ENCODE assay signal across 19 cellular contexts in the genomic region with DNA sequence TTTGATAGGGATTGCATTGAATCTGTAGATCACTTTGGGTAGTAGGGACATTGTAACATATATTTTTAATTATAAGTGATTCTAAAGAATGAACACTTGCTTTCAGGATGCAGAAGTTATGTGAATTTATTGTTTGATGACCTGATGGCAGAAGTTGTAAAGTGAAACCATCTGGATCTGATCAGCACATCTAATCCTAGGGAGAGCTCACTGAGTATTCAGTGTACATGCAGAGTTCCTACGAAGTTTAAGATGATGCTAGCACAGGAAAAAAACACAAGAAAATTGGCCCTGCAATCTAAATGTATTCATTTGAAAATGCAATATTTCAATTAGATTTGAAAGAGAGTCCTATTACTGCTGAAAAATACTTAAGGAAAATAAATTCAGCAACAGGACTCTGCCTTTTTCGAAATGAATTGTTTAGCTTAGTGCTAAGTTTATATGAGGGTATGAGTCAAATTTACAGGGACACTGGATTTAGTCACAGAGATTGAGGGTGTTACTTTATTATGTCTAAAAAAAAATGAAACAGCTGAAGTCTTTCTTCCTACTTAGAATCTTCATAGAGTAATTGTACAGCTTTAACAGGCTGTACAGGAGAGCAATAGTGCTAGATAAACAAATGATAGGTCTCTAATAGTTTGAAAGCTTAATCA.
DNase-seq lines count a peak whose midpoint lies in the region; ATAC-seq and TF ChIP-seq lines count a peak whose summit lies in the region.
"Had no signal": no experiment of that assay in that cellular context is flagged by ENCODE, and none has a peak within 500 bp of the region (broad histone marks: within the 10 kb centered on the region; RNA-seq: fewer than 3 reads in every experiment).

No MANE protein-coding gene starts in this region.

- peak; percentile 38 for DNase-seq in AG09309 (ENCODE audit: low read depth)
- peak; percentile 60 for DNase-seq in IMR-90
- peak; percentile 79 for DNase-seq in fibroblast of peridontal ligament (ENCODE audit: extremely low read depth)
- no peak for DNase-seq in AML-193 (lab: John Stamatoyannopoulos, UW)
- no peak for DNase-seq in KBM-7
- DNase-seq in AG08396 (ENCODE audit: low spot score) = no peak
- DNase-seq: Caco-2, KG1, MG63, NCI-H1092, NCI-H146, NCI-H2081, NCI-H510A, NCI-H774, SJCRH30 had no signal

- H3K27ac Mint-ChIP-seq in nephron = peak overlapping the region in 2 of 3 experiments; percentile 52 to 85

- H2BK5ac ChIP-seq in IMR-90 (ENCODE audit: low read depth, low read length, poor library complexity, severe bottlenecking) = peak overlapping the region; percentile 49

- no peaks in the 10 kb centered on the region for H3K27me3 ChIP-seq in IMR-90 (ENCODE audit: control insufficient read depth, insufficient read depth, low read length)
- H3K27me3 ChIP-seq: MG63, SJCRH30 had no signal

- H2BK120ac ChIP-seq in IMR-90 (ENCODE audit: low read depth, low read length) = no peak overlapping the region

- no peaks in the 10 kb centered on the region for H3K79me1 ChIP-seq in IMR-90 (ENCODE audit: low read depth in 1 of 2, low read length in 2 of 2)

- no peaks in the 10 kb centered on the region for H3K27me3 Mint-ChIP-seq in nephron (ENCODE audit: low read depth)

- BruUV-seq in IMR-90 (replicated peaks; lab: Mats Ljungman, UMichigan) = no TSS peak

- no peak overlapping the region for H4K5ac ChIP-seq in IMR-90 (ENCODE audit: low read depth, low read length)

- no peaks in the 10 kb centered on the region for H4K20me1 ChIP-seq in IMR-90 (ENCODE audit: insufficient read depth, low read length)

- H3K9me3 ChIP-seq in IMR-90 (ENCODE audit: control insufficient read depth, insufficient read depth, low read length) = no peaks in the 10 kb centered on the region
- H3K9me3 ChIP-seq: Caco-2, SJCRH30 had no signal

- TF ChIP-seq CTCF in AG09309 (IDR thresholded peaks at IDR 0.05; ENCODE audit: control insufficient read depth, insufficient read depth, low read depth, low read length, missing control alignments) (no peak), IMR-90 (conservative IDR thresholded peaks at IDR 0.05; ENCODE audit: low read depth, low read length) (no peak), nephron (IDR thresholded peaks at IDR 0.05; ENCODE audit: unreplicated experiment in 3 of 3) (no peak)

- no peak overlapping the region for H4K8ac ChIP-seq in IMR-90 (ENCODE audit: low read depth in 2 of 2, low read length in 2 of 2)

- POLR2A ChIA-PET in IMR-90 (lab: Charles Lee; ENCODE audit: unreplicated experiment) = no interaction called here

- TF ChIP-seq RAD21 in IMR-90 (IDR thresholded peaks at IDR 0.05; ENCODE audit: low read length) = no peak

- no peak for TF ChIP-seq POLR2A in IMR-90 (IDR thresholded peaks at IDR 0.05; ENCODE audit: low read depth, low read length)

- H2AK5ac ChIP-seq in IMR-90 (ENCODE audit: low read depth, low read length) = no peak overlapping the region

- H3K4me1 ChIP-seq in IMR-90 (ENCODE audit: control insufficient read depth, insufficient read depth, low read length) = 0 out of 2 replicates have a peak, but pooled peaks cover 2% of the 10 kb centered on the region
- H3K4me1 ChIP-seq: Caco-2 had no signal

- H2AK9ac ChIP-seq in IMR-90 (replicated peaks; ENCODE audit: low read depth, low read length, poor library complexity) = no peak overlapping the region

- no peak overlapping the region for H3K56ac ChIP-seq in IMR-90 (ENCODE audit: extremely low read depth, insufficient read depth, low read length)

- no CpG with 5 or more reads among the region's 2 CpGs for WGBS in IMR-90 (ENCODE audit: extremely low coverage in 2 of 2, insufficient read length in 1 of 2), 2 experiments

- no peak overlapping the region for H2AFZ ChIP-seq in IMR-90 (replicated peaks; ENCODE audit: low read length, poor library complexity)

- dilution Hi-C loops in IMR-90 (cut with HindIII; ENCODE audit: low sequenced_read_pairs, unreplicated experiment) = no loop called here

- H2BK20ac ChIP-seq in IMR-90 (ENCODE audit: low read depth, low read length) = no peak overlapping the region

- no peaks in the 10 kb centered on the region for H3K9me1 ChIP-seq in IMR-90 (ENCODE audit: insufficient read depth, low read length)

- no peak overlapping the region for H3K23ac ChIP-seq in IMR-90 (ENCODE audit: low read depth, low read length)

- no peak overlapping the region for H3K14ac ChIP-seq in IMR-90 (replicated peaks; ENCODE audit: low read depth, low read length)

- H3K27ac ChIP-seq in IMR-90 (ENCODE audit: insufficient read depth, low read length) = no peak overlapping the region
- H3K27ac ChIP-seq: RWPE1, SJCRH30 had no signal

- in situ Hi-C loops in IMR-90 (cut with MboI; ENCODE audit: low sequenced_read_pairs) = no loop called here
- in situ Hi-C loops in KBM-7 (cut with MboI; ENCODE audit: low pct_unique_long_range_greater_than_20kb, low sequenced_read_pairs) = no loop called here

- H3K9ac ChIP-seq in IMR-90 (ENCODE audit: low read depth, low read length) = no peak overlapping the region

- intact Hi-C loops in IMR-90 (cut with micrococcal nuclease) = no loop called here

- no peaks in the 10 kb centered on the region for H3K4me1 Mint-ChIP-seq in nephron

- no peak overlapping the region for H4K91ac ChIP-seq in IMR-90 (ENCODE audit: insufficient read depth, low read depth, low read length)

- peaks cover 24% of the 10 kb centered on the region for H3K36me3 Mint-ChIP-seq in nephron (ENCODE audit: low read depth)

- H3K4me3 Mint-ChIP-seq in nephron = no peak overlapping the region

- no peak overlapping the region for H2BK15ac ChIP-seq in IMR-90 (ENCODE audit: low read depth, low read length)

- no peak overlapping the region for H3K4ac ChIP-seq in IMR-90 (ENCODE audit: low read depth, low read length)

- no peaks in the 10 kb centered on the region for H3K36me3 ChIP-seq in IMR-90 (ENCODE audit: control insufficient read depth, insufficient read depth, low read length)
- H3K36me3 ChIP-seq: MG63, SJCRH30 had no signal

- CTCF ChIA-PET in IMR-90 (lab: Yijun Ruan, JAX) = no interaction called here

- ATAC-seq in IMR-90 (ENCODE audit: low read depth) (peak; percentile 84), GM19463 (IDR thresholded peaks at IDR 0.05; ENCODE audit: unreplicated experiment) (no peak)
- ATAC-seq: HCT116 had no signal

- peaks cover 23% of the 10 kb centered on the region for H3K9me3 Mint-ChIP-seq in nephron

- H3K4me3 ChIP-seq in AG09309 (ENCODE audit: control insufficient read depth, low read depth, low read length) (no peak overlapping the region), IMR-90 (ENCODE audit: insufficient read depth, low read depth, low read length) (no peak overlapping the region)
- H3K4me3 ChIP-seq: MG63, SJCRH30 had no signal

- peak overlapping the region; percentile 86 for H3K4me2 ChIP-seq in IMR-90 (ENCODE audit: low read depth, low read length)

- H3K18ac ChIP-seq in IMR-90 (ENCODE audit: low read depth, low read length) = no peak overlapping the region; the same call in 1 of the 2 replicates

TF ChIP-seq in IMR-90, 13 proteins besides CTCF, POLR2A, EP300 and RAD21:
- no peak for TF ChIP-seq FOS (IDR thresholded peaks at IDR 0.05; ENCODE audit: low read depth, low read length)
- TF ChIP-seq SMC3 (IDR thresholded peaks at IDR 0.05; ENCODE audit: low read depth, low read length) = no peak
- TF ChIP-seq RFX5 (IDR thresholded peaks at IDR 0.05; ENCODE audit: low read depth, low read length) = no peak
- TF ChIP-seq, protein P1, sequence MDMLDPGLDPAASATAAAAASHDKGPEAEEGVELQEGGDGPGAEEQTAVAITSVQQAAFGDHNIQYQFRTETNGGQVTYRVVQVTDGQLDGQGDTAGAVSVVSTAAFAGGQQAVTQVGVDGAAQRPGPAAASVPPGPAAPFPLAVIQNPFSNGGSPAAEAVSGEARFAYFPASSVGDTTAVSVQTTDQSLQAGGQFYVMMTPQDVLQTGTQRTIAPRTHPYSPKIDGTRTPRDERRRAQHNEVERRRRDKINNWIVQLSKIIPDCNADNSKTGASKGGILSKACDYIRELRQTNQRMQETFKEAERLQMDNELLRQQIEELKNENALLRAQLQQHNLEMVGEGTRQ (IDR thresholded peaks at IDR 0.05; ENCODE audit: low read depth, low read length) = no peak
- no peak for TF ChIP-seq RCOR1 (IDR thresholded peaks at IDR 0.05; ENCODE audit: insufficient replicate concordance, low read length)
- no peak for TF ChIP-seq MXI1 (IDR thresholded peaks at IDR 0.05; ENCODE audit: borderline replicate concordance, low read depth, low read length)
- no peak for TF ChIP-seq BHLHE40 (IDR thresholded peaks at IDR 0.05; ENCODE audit: low read depth, low read length)
- no peak for TF ChIP-seq NFE2L2 (IDR thresholded peaks at IDR 0.05; ENCODE audit: low read depth, low read length)
- TF ChIP-seq, protein P2, sequence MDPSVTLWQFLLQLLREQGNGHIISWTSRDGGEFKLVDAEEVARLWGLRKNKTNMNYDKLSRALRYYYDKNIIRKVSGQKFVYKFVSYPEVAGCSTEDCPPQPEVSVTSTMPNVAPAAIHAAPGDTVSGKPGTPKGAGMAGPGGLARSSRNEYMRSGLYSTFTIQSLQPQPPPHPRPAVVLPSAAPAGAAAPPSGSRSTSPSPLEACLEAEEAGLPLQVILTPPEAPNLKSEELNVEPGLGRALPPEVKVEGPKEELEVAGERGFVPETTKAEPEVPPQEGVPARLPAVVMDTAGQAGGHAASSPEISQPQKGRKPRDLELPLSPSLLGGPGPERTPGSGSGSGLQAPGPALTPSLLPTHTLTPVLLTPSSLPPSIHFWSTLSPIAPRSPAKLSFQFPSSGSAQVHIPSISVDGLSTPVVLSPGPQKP (IDR thresholded peaks at IDR 0.05; ENCODE audit: borderline replicate concordance, low read depth, low read length) = no peak
- TF ChIP-seq MAFK (IDR thresholded peaks at IDR 0.05; ENCODE audit: low read depth, low read length) = no peak
- TF ChIP-seq CEBPB (IDR thresholded peaks at IDR 0.05; ENCODE audit: low read depth, low read length) = no peak
- no peak for TF ChIP-seq MAZ (IDR thresholded peaks at IDR 0.05; ENCODE audit: borderline replicate concordance, low read depth, low read length)
- TF ChIP-seq CHD1 (IDR thresholded peaks at IDR 0.05; ENCODE audit: low read depth, low read length) = no peak

Comparison
In these comparisons a context has a peak if more than half of its experiments do, and no peak if none do; other contexts are left out.
1. DNase-seq: peak in AG09309 (single experiment), IMR-90 (single experiment) and fibroblast of peridontal ligament (single experiment); none in AML-193 (0 of 2), KBM-7 (single experiment) and AG08396 (single experiment).